In the genomic region with DNA sequence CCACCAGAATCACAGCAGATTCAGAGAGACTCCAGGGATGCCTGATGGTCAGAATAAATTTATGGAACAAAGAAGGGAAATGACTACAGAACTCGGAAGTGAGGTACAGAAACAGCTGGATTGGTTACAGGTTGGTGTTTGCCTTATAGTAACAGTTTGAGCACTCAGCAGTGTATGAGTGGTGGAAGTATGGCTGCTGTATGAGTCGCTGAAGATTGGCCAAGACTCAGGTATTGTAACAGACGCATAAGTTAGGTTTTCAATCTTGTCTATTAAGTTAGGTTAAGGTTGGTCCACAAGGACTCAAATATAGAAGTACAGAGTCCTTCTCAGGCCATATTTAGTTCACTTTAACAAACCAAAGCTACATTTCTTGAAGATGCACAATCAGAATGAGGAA, we compare ENCODE assay signal across 28 cellular contexts.
"Had no signal": no experiment of that assay in that cellular context is flagged by ENCODE, and none has a peak within 500 bp of the region (broad histone marks: within the 10 kb centered on the region; RNA-seq: fewer than 3 reads in every experiment).

No MANE protein-coding gene starts in this region.

- H3K36me3 ChIP-seq: gastrocnemius medialis, ovary, sigmoid colon, thoracic aorta, tibial nerve, upper lobe of left lung had no signal

- H3K4me3 Mint-ChIP-seq: memory B cell; mesothelial cell of epicardium; naive thymus-derived CD4-positive, alpha-beta T cell; nephron; stimulated activated effector memory CD8-positive, alpha-beta T cell treated with anti-CD3 and anti-CD28 coated beads, Interleukin-12 subunit alpha, Interleukin-12 subunit beta, amount 100 ng/mL, for 72 hours had no signal

- H3K4me1 ChIP-seq: gastrocnemius medialis, psoas muscle, sigmoid colon, tibial nerve, upper lobe of left lung had no signal

- ATAC-seq: gastrocnemius medialis; naive thymus-derived CD4-positive, alpha-beta T cell; psoas muscle; right cardiac atrium; stimulated activated effector memory CD8-positive, alpha-beta T cell treated with anti-CD3 and anti-CD28 coated beads, Interleukin-12 subunit alpha, Interleukin-12 subunit beta, amount 100 ng/mL, for 72 hours; stimulated activated naive CD8-positive, alpha-beta T cell treated with anti-CD3 and anti-CD28 coated beads, Interleukin-15, Interleukin-2, amounts not matched to agents 100 U/mL and 50 U/mL, for 24 hours had no signal

- H3K27ac Mint-ChIP-seq: memory B cell; mesothelial cell of epicardium; naive thymus-derived CD4-positive, alpha-beta T cell; nephron; stimulated activated effector memory CD8-positive, alpha-beta T cell treated with anti-CD3 and anti-CD28 coated beads, Interleukin-12 subunit alpha, Interleukin-12 subunit beta, amount 100 ng/mL, for 72 hours had no signal

- DNase-seq: dorsolateral prefrontal cortex; effector CD4-positive, alpha-beta T cell; foreskin fibroblast; gastrocnemius medialis; head of caudate nucleus; naive thymus-derived CD4-positive, alpha-beta T cell; occipital lobe; ovary; posterior cingulate gyrus; psoas muscle; right cardiac atrium; sigmoid colon; stimulated activated CD4-positive, alpha-beta T cell treated with anti-CD3 and anti-CD28 coated beads, Interleukin-2, amount 100 ng/mL, for 24 hours; stimulated activated CD4-positive, alpha-beta T cell treated with anti-CD3 and anti-CD28 coated beads, Interleukin-4, amount 100 ng/mL, for 24 hours; stimulated activated naive CD8-positive, alpha-beta T cell treated with anti-CD3 and anti-CD28 coated beads, Interleukin-15, Interleukin-2, amounts not matched to agents 100 U/mL and 50 U/mL, for 24 hours; substantia nigra; upper lobe of left lung had no signal

- H3K4me1 Mint-ChIP-seq: memory B cell; stimulated activated effector memory CD8-positive, alpha-beta T cell treated with anti-CD3 and anti-CD28 coated beads, Interleukin-12 subunit alpha, Interleukin-12 subunit beta, amount 100 ng/mL, for 72 hours had no signal

- H3K4me3 ChIP-seq: dorsolateral prefrontal cortex, gastrocnemius medialis, lung, ovary, psoas muscle, sigmoid colon, thoracic aorta, tibial nerve, upper lobe of left lung had no signal

- H3K27me3 ChIP-seq: dorsolateral prefrontal cortex, gastrocnemius medialis, ovary, sigmoid colon, tibial nerve, upper lobe of left lung had no signal

- H3K9me3 ChIP-seq: gastrocnemius medialis, ovary, psoas muscle, sigmoid colon, thoracic aorta, tibial nerve, upper lobe of left lung had no signal

- H3K36me3 Mint-ChIP-seq: memory B cell; mesothelial cell of epicardium; naive thymus-derived CD4-positive, alpha-beta T cell; stimulated activated effector memory CD8-positive, alpha-beta T cell treated with anti-CD3 and anti-CD28 coated beads, Interleukin-12 subunit alpha, Interleukin-12 subunit beta, amount 100 ng/mL, for 72 hours had no signal

- H3K9me3 Mint-ChIP-seq: memory B cell; mesothelial cell of epicardium; naive thymus-derived CD4-positive, alpha-beta T cell; nephron; stimulated activated effector memory CD8-positive, alpha-beta T cell treated with anti-CD3 and anti-CD28 coated beads, Interleukin-12 subunit alpha, Interleukin-12 subunit beta, amount 100 ng/mL, for 72 hours had no signal

- H3K27ac ChIP-seq: dorsolateral prefrontal cortex, epithelial cell of prostate, gastrocnemius medialis, ovary, psoas muscle, sigmoid colon, thoracic aorta, tibial nerve, upper lobe of left lung had no signal

- FAIRE-seq: colon, keratinocyte, urothelium cell line had no signal
